ENCODE assay signal across 1 cellular context in the genomic region with DNA sequence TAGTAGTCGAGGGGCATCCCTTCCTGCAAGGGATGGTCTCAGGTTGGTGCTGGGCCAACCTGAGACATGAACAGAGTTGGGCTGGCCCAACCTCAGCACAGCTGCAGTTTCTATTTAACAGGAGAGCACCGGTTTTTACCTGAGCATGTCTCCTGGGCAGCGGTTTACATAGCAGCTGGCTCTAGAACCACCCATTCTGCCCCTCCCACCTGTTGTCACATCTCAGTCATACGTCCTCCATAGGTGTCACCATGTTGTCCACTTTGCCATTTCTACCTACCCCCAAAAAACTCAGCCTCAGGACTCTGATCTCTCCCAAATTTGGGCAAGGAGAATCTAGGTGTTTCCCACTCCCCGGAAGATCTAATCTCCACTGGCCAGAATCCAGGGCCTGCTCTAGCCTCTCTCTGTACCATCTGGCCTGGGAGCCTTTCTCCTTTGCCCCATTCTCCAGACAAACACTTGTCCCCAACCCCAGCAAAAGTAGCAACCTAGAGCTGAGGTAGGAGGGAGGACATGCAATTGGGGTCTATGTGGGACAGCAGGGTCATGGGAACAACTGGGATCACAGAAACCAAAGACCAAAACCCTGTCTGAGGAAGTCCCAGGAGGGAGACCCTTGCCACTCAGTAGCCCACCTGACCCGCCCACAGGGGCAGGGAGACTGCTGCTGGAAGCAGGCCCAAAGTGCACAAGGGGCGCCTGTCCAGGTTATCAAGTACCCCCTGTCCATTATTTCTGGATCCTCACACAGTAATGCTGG.
A peak's percentile ranks its signal among the peaks of the same experiment; 100 is the strongest.
TF ChIP-seq lines count a peak whose summit lies in the region.

No MANE protein-coding gene starts in this region.

TF ChIP-seq in HepG2, 621 proteins besides CTCF, POLR2A, EP300 and RAD21 (continued from another document and continues in another):
- TF ChIP-seq, protein P1, sequence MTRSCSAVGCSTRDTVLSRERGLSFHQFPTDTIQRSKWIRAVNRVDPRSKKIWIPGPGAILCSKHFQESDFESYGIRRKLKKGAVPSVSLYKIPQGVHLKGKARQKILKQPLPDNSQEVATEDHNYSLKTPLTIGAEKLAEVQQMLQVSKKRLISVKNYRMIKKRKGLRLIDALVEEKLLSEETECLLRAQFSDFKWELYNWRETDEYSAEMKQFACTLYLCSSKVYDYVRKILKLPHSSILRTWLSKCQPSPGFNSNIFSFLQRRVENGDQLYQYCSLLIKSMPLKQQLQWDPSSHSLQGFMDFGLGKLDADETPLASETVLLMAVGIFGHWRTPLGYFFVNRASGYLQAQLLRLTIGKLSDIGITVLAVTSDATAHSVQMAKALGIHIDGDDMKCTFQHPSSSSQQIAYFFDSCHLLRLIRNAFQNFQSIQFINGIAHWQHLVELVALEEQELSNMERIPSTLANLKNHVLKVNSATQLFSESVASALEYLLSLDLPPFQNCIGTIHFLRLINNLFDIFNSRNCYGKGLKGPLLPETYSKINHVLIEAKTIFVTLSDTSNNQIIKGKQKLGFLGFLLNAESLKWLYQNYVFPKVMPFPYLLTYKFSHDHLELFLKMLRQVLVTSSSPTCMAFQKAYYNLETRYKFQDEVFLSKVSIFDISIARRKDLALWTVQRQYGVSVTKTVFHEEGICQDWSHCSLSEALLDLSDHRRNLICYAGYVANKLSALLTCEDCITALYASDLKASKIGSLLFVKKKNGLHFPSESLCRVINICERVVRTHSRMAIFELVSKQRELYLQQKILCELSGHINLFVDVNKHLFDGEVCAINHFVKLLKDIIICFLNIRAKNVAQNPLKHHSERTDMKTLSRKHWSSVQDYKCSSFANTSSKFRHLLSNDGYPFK (CRISPR knock-in tag; IDR thresholded peaks at IDR 0.05; ENCODE audit: borderline replicate concordance) = peak; percentile 53; the same call in 1 of the 2 replicates
- TF ChIP-seq ZZZ3 (CRISPR knock-in tag; IDR thresholded peaks at IDR 0.05; ENCODE audit: borderline replicate concordance) (no peak), ZNF841 (CRISPR knock-in tag; IDR thresholded peaks at IDR 0.05; ENCODE audit: borderline replicate concordance) (no peak), PAF1 (CRISPR knock-in tag; IDR thresholded peaks at IDR 0.05) (peak; percentile 88; the same call in 1 of the 2 replicates), RBM22 (optimal IDR thresholded peaks at IDR 0.05; ENCODE audit: low read length) (peak; percentile 96), ZNF615 (CRISPR knock-in tag; IDR thresholded peaks at IDR 0.05; ENCODE audit: borderline replicate concordance) (no peak), POLR2G (IDR thresholded peaks at IDR 0.05; ENCODE audit: low read depth, low read length) (peak; percentile 76), SRF (IDR thresholded peaks at IDR 0.05; ENCODE audit: low read depth, low read length) (peak; percentile 53; the same call in 1 of the 2 replicates), STAG1 (CRISPR knock-in tag; IDR thresholded peaks at IDR 0.05) (no peak), ZNF724P (CRISPR knock-in tag; IDR thresholded peaks at IDR 0.05; ENCODE audit: borderline replicate concordance) (0 out of 2 replicates have a peak, but pooled peaks have one; percentile 61), KLF9 (CRISPR knock-in tag; IDR thresholded peaks at IDR 0.05; ENCODE audit: low read depth) (no peak), SOX13 (IDR thresholded peaks at IDR 0.05) (no peak), SOX13 (CRISPR knock-in tag; conservative IDR thresholded peaks at IDR 0.05 in 1 of 2, IDR thresholded peaks at IDR 0.05 in 1 of 2) (no peak), RBM39 (IDR thresholded peaks at IDR 0.05; ENCODE audit: low read depth, low read length, poor library complexity, severe bottlenecking) (no peak), ZNF577 (CRISPR knock-in tag; IDR thresholded peaks at IDR 0.05; ENCODE audit: borderline replicate concordance, low read depth) (no peak), PLRG1 (conservative IDR thresholded peaks at IDR 0.05) (no peak), ZNF674 (CRISPR knock-in tag; IDR thresholded peaks at IDR 0.05; ENCODE audit: low read depth) (no peak), SMYD3 (CRISPR knock-in tag; IDR thresholded peaks at IDR 0.05) (0 out of 2 replicates have a peak, but pooled peaks have one; percentile 71), GATAD1 (CRISPR knock-in tag; IDR thresholded peaks at IDR 0.05) (no peak), ZFP82 (CRISPR knock-in tag; IDR thresholded peaks at IDR 0.05; ENCODE audit: borderline replicate concordance) (0 out of 2 replicates have a peak, but pooled peaks have one; percentile 16), ZNF703 (CRISPR knock-in tag; IDR thresholded peaks at IDR 0.05; ENCODE audit: borderline replicate concordance) (no peak), RORA (CRISPR knock-in tag; IDR thresholded peaks at IDR 0.05) (no peak), ZNF232 (CRISPR knock-in tag; IDR thresholded peaks at IDR 0.05; ENCODE audit: borderline replicate concordance) (no peak), ZNF552 (CRISPR knock-in tag; IDR thresholded peaks at IDR 0.05; ENCODE audit: borderline replicate concordance) (no peak), ZKSCAN5 (CRISPR knock-in tag; IDR thresholded peaks at IDR 0.05) (no peak), ZNF20 (CRISPR knock-in tag; IDR thresholded peaks at IDR 0.05) (no peak), KLF6 (CRISPR knock-in tag; IDR thresholded peaks at IDR 0.05) (no peak), SAFB2 (CRISPR knock-in tag; IDR thresholded peaks at IDR 0.05; ENCODE audit: borderline replicate concordance, low read depth) (0 out of 2 replicates have a peak, but pooled peaks have one; percentile 7), ZNF256 (CRISPR knock-in tag; conservative IDR thresholded peaks at IDR 0.05) (no peak), NFATC3 (CRISPR knock-in tag; IDR thresholded peaks at IDR 0.05) (no peak), GFI1 (CRISPR knock-in tag; IDR thresholded peaks at IDR 0.05; ENCODE audit: borderline replicate concordance) (peak; percentile 12; the same call in 1 of the 2 replicates), ZNF782 (CRISPR knock-in tag; IDR thresholded peaks at IDR 0.05; ENCODE audit: borderline replicate concordance) (no peak)
- TF ChIP-seq, protein P2, sequence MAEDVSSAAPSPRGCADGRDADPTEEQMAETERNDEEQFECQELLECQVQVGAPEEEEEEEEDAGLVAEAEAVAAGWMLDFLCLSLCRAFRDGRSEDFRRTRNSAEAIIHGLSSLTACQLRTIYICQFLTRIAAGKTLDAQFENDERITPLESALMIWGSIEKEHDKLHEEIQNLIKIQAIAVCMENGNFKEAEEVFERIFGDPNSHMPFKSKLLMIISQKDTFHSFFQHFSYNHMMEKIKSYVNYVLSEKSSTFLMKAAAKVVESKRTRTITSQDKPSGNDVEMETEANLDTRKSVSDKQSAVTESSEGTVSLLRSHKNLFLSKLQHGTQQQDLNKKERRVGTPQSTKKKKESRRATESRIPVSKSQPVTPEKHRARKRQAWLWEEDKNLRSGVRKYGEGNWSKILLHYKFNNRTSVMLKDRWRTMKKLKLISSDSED (CRISPR knock-in tag; IDR thresholded peaks at IDR 0.05) = no peak
- TF ChIP-seq, protein P3, sequence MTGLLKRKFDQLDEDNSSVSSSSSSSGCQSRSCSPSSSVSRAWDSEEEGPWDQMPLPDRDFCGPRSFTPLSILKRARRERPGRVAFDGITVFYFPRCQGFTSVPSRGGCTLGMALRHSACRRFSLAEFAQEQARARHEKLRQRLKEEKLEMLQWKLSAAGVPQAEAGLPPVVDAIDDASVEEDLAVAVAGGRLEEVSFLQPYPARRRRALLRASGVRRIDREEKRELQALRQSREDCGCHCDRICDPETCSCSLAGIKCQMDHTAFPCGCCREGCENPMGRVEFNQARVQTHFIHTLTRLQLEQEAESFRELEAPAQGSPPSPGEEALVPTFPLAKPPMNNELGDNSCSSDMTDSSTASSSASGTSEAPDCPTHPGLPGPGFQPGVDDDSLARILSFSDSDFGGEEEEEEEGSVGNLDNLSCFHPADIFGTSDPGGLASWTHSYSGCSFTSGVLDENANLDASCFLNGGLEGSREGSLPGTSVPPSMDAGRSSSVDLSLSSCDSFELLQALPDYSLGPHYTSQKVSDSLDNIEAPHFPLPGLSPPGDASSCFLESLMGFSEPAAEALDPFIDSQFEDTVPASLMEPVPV (CRISPR knock-in tag; IDR thresholded peaks at IDR 0.05) = peak; percentile 68; the same call in 1 of the 2 replicates
- TF ChIP-seq, protein P4, sequence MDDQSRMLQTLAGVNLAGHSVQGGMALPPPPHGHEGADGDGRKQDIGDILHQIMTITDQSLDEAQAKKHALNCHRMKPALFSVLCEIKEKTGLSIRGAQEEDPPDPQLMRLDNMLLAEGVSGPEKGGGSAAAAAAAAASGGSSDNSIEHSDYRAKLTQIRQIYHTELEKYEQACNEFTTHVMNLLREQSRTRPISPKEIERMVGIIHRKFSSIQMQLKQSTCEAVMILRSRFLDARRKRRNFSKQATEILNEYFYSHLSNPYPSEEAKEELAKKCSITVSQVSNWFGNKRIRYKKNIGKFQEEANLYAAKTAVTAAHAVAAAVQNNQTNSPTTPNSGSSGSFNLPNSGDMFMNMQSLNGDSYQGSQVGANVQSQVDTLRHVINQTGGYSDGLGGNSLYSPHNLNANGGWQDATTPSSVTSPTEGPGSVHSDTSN (CRISPR knock-in tag; IDR thresholded peaks at IDR 0.05; ENCODE audit: borderline replicate concordance) = no peak
- TF ChIP-seq, protein P5, sequence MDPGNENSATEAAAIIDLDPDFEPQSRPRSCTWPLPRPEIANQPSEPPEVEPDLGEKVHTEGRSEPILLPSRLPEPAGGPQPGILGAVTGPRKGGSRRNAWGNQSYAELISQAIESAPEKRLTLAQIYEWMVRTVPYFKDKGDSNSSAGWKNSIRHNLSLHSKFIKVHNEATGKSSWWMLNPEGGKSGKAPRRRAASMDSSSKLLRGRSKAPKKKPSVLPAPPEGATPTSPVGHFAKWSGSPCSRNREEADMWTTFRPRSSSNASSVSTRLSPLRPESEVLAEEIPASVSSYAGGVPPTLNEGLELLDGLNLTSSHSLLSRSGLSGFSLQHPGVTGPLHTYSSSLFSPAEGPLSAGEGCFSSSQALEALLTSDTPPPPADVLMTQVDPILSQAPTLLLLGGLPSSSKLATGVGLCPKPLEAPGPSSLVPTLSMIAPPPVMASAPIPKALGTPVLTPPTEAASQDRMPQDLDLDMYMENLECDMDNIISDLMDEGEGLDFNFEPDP (CRISPR knock-in tag; conservative IDR thresholded peaks at IDR 0.05) = 0 out of 2 replicates have a peak, but pooled peaks have one; percentile 66
- TF ChIP-seq, protein P6, sequence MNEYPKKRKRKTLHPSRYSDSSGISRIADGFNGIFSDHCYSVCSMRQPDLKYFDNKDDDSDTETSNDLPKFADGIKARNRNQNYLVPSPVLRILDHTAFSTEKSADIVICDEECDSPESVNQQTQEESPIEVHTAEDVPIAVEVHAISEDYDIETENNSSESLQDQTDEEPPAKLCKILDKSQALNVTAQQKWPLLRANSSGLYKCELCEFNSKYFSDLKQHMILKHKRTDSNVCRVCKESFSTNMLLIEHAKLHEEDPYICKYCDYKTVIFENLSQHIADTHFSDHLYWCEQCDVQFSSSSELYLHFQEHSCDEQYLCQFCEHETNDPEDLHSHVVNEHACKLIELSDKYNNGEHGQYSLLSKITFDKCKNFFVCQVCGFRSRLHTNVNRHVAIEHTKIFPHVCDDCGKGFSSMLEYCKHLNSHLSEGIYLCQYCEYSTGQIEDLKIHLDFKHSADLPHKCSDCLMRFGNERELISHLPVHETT (CRISPR knock-in tag; conservative IDR thresholded peaks at IDR 0.05) = no peak
- TF ChIP-seq, protein P7, sequence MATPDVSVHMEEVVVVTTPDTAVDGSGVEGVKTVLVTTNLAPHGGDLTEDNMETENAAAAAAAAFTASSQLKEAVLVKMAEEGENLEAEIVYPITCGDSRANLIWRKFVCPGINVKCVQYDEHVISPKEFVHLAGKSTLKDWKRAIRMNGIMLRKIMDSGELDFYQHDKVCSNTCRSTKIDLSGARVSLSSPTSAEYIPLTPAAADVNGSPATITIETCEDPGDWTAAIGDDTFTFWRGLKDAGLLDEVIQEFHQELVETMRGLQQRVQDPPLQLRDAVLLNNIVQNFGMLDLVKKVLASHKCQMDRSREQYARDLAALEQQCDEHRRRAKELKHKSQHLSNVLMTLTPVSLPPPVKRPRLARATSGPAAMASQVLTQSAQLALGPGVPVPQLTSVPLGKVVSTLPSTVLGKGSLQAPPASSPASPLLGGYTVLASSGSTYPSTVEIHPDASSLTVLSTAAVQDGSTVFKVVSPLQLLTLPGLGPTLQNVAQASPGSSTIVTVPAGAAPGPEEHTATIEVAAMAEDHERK (CRISPR knock-in tag; IDR thresholded peaks at IDR 0.05; ENCODE audit: low read depth) = no peak
- TF ChIP-seq, protein P8, sequence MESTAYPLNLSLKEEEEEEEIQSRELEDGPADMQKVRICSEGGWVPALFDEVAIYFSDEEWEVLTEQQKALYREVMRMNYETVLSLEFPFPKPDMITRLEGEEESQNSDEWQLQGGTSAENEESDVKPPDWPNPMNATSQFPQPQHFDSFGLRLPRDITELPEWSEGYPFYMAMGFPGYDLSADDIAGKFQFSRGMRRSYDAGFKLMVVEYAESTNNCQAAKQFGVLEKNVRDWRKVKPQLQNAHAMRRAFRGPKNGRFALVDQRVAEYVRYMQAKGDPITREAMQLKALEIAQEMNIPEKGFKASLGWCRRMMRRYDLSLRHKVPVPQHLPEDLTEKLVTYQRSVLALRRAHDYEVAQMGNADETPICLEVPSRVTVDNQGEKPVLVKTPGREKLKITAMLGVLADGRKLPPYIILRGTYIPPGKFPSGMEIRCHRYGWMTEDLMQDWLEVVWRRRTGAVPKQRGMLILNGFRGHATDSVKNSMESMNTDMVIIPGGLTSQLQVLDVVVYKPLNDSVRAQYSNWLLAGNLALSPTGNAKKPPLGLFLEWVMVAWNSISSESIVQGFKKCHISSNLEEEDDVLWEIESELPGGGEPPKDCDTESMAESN (CRISPR knock-in tag; conservative IDR thresholded peaks at IDR 0.05) = peak; percentile 64; the same call in 1 of the 2 replicates
- TF ChIP-seq, protein P9, sequence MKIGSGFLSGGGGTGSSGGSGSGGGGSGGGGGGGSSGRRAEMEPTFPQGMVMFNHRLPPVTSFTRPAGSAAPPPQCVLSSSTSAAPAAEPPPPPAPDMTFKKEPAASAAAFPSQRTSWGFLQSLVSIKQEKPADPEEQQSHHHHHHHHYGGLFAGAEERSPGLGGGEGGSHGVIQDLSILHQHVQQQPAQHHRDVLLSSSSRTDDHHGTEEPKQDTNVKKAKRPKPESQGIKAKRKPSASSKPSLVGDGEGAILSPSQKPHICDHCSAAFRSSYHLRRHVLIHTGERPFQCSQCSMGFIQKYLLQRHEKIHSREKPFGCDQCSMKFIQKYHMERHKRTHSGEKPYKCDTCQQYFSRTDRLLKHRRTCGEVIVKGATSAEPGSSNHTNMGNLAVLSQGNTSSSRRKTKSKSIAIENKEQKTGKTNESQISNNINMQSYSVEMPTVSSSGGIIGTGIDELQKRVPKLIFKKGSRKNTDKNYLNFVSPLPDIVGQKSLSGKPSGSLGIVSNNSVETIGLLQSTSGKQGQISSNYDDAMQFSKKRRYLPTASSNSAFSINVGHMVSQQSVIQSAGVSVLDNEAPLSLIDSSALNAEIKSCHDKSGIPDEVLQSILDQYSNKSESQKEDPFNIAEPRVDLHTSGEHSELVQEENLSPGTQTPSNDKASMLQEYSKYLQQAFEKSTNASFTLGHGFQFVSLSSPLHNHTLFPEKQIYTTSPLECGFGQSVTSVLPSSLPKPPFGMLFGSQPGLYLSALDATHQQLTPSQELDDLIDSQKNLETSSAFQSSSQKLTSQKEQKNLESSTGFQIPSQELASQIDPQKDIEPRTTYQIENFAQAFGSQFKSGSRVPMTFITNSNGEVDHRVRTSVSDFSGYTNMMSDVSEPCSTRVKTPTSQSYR (CRISPR knock-in tag; IDR thresholded peaks at IDR 0.05; ENCODE audit: borderline replicate concordance) = no peak
- TF ChIP-seq, protein P10, sequence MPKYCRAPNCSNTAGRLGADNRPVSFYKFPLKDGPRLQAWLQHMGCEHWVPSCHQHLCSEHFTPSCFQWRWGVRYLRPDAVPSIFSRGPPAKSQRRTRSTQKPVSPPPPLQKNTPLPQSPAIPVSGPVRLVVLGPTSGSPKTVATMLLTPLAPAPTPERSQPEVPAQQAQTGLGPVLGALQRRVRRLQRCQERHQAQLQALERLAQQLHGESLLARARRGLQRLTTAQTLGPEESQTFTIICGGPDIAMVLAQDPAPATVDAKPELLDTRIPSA (CRISPR knock-in tag; IDR thresholded peaks at IDR 0.05; ENCODE audit: borderline replicate concordance) = no peak
